ENCODE assay signal across 1 cellular context in genomic region chr9:130693101-130693425, GRCh38.
TF ChIP-seq lines count a peak whose summit lies in the region.

No MANE protein-coding gene starts in this region.

TF ChIP-seq in HEK293, 187 proteins besides CTCF, POLR2A, EP300 and RAD21 (continued from another document):
- TF ChIP-seq TSHZ1 (tag by site-specific recombination; IDR thresholded peaks at IDR 0.05; ENCODE audit: borderline replicate concordance) (no peak), SP3 (tag by site-specific recombination; IDR thresholded peaks at IDR 0.05) (no peak), ZNF521 (tag by site-specific recombination; IDR thresholded peaks at IDR 0.05) (no peak)
